20 cellular contexts compared by ENCODE assay signal in the genomic region with DNA sequence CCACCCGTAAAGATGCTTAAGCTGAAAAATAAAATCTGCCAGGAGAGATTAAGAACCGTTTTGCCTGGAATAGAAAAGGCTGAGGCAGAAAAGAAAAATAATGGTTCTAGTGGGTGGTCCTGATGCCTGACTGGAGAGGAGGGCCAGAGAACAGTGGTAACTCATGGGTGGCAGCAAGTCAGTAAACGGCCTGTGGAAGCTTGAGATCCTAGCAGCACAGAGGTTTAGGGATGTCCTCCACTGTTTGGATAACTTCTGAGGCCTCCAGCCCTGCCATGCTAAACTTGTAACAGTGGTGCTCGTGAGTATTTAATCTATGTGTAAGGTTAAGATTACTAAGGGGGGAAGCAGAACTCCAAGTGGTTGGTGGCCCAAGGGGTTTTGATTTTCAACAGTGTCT.
"Had no signal": no experiment of that assay in that cellular context is flagged by ENCODE, and none has a peak within 500 bp of the region (broad histone marks: within the 10 kb centered on the region; RNA-seq: fewer than 3 reads in every experiment).

No MANE protein-coding gene starts in this region.

- H3K27ac ChIP-seq: body of pancreas, colonic mucosa, esophagus muscularis mucosa, left ventricle myocardium inferior, neutrophil, right atrium auricular region, stomach, testis, upper lobe of left lung had no signal

- H3K27me3 ChIP-seq: body of pancreas, colonic mucosa, esophagus muscularis mucosa, neutrophil, right atrium auricular region, stomach, testis, upper lobe of left lung had no signal

- H3K27ac Mint-ChIP-seq: activated CD4-positive, alpha-beta T cell treated with anti-CD3 and anti-CD28 coated beads, Interleukin-2, amount 10 ng/mL, durations not matched to agents 24 days and 14 days; activated naive CD8-positive, alpha-beta T cell treated with anti-CD3 and anti-CD28 coated beads for 36 hours had no signal

- H3K4me3 Mint-ChIP-seq: activated CD4-positive, alpha-beta T cell treated with anti-CD3 and anti-CD28 coated beads, Interleukin-2, amount 10 ng/mL, durations not matched to agents 24 days and 14 days; activated naive CD8-positive, alpha-beta T cell treated with anti-CD3 and anti-CD28 coated beads for 36 hours; naive thymus-derived CD4-positive, alpha-beta T cell had no signal

- H3K9me3 ChIP-seq: body of pancreas, colonic mucosa, esophagus muscularis mucosa, left ventricle myocardium inferior, neutrophil, right atrium auricular region, stomach, testis, upper lobe of left lung had no signal

- H3K4me3 ChIP-seq: body of pancreas, colonic mucosa, esophagus muscularis mucosa, left ventricle myocardium inferior, right atrium auricular region, stomach, testis, upper lobe of left lung had no signal

- DNase-seq: activated CD4-positive, alpha-beta T cell treated with anti-CD3 and anti-CD28 coated beads, Interleukin-2, amount 10 ng/mL, durations not matched to agents 24 days and 14 days; activated CD4-positive, CD25-positive, alpha-beta regulatory T cell; activated effector memory CD4-positive, alpha-beta T cell treated with anti-CD3 and anti-CD28 coated beads, Interleukin-2, amount 50 U/mL, for 16 hours; activated naive CD8-positive, alpha-beta T cell treated with anti-CD3 and anti-CD28 coated beads for 36 hours; amygdala; body of pancreas; central memory CD4-positive, alpha-beta T cell; colonic mucosa; hippocampal formation; left ventricle myocardium inferior; naive thymus-derived CD4-positive, alpha-beta T cell; posterior cingulate gyrus; small intestine; stomach; T-helper 2 cell; testis; upper lobe of left lung had no signal

- H3K27me3 Mint-ChIP-seq: activated CD4-positive, alpha-beta T cell treated with anti-CD3 and anti-CD28 coated beads, Interleukin-2, amount 10 ng/mL, durations not matched to agents 24 days and 14 days; activated naive CD8-positive, alpha-beta T cell treated with anti-CD3 and anti-CD28 coated beads for 36 hours; naive thymus-derived CD4-positive, alpha-beta T cell had no signal

- H3K9me3 Mint-ChIP-seq: activated CD4-positive, alpha-beta T cell treated with anti-CD3 and anti-CD28 coated beads, Interleukin-2, amount 10 ng/mL, durations not matched to agents 24 days and 14 days; activated naive CD8-positive, alpha-beta T cell treated with anti-CD3 and anti-CD28 coated beads for 36 hours; naive thymus-derived CD4-positive, alpha-beta T cell had no signal

- H3K4me1 ChIP-seq: body of pancreas, colonic mucosa, right atrium auricular region, stomach, testis had no signal

- ATAC-seq: body of pancreas; naive thymus-derived CD4-positive, alpha-beta T cell had no signal

- H3K36me3 ChIP-seq: colonic mucosa, right atrium auricular region had no signal
